In genomic region chr19:41299755-41300089, GRCh38 we compare ENCODE assay signal across 8 cellular contexts. TPM values are rescaled to one million over a fixed set of nuclear protein-coding genes. Genes with fewer than 3 reads are reported as not detected.
DNase-seq lines count a peak whose midpoint lies in the region; ATAC-seq lines count a peak whose summit lies in the region.

No MANE protein-coding gene starts in this region.

- ATAC-seq in Right ventricle myocardium superior (ENCODE audit: poor library complexity), result peak; percentile 70
- ATAC-seq in stimulated activated effector memory CD8-positive, alpha-beta T cell treated with anti-CD3 and anti-CD28 coated beads, Interleukin-12 subunit alpha, Interleukin-12 subunit beta, amount 100 ng/mL, for 72 hours, result no peak
- ATAC-seq in HG02798 (IDR thresholded peaks at IDR 0.05; ENCODE audit: poor library complexity, unreplicated experiment), result no peak

- H3K27ac Mint-ChIP-seq in activated T-helper 1 cell treated with anti-CD3 and anti-CD28 coated beads, Interleukin-12 subunit alpha, Interleukin-12 subunit beta, Interleukin-2, Interleukin-4 antibody, amounts not matched to agents 30 ng/mL and 10 ng/mL and 1 ng/mL, durations not matched to agents 14 hours and 24 hours and 36 hours, result peak overlapping the region; percentile 69
- H3K27ac Mint-ChIP-seq in stimulated activated effector memory CD8-positive, alpha-beta T cell treated with anti-CD3 and anti-CD28 coated beads, Interleukin-12 subunit alpha, Interleukin-12 subunit beta, amount 100 ng/mL, for 72 hours, result peak overlapping the region; percentile 99

- H3K4me3 Mint-ChIP-seq in activated T-helper 1 cell treated with anti-CD3 and anti-CD28 coated beads, Interleukin-12 subunit alpha, Interleukin-12 subunit beta, Interleukin-2, Interleukin-4 antibody, amounts not matched to agents 30 ng/mL and 10 ng/mL and 1 ng/mL, durations not matched to agents 14 hours and 24 hours and 36 hours, result no peak overlapping the region
- no peak overlapping the region for H3K4me3 Mint-ChIP-seq in stimulated activated effector memory CD8-positive, alpha-beta T cell treated with anti-CD3 and anti-CD28 coated beads, Interleukin-12 subunit alpha, Interleukin-12 subunit beta, amount 100 ng/mL, for 72 hours

- DNase-seq in DMS53 (lab: John Stamatoyannopoulos, UW) (peak; percentile 75), DMS53 treated with DMSO at 0.1 percent for 48 hours (lab: John Stamatoyannopoulos, UW; ENCODE audit: unreplicated experiment) (no peak), Right ventricle myocardium superior (peak; percentile 83), cerebellar nuclear complex (lab: John Stamatoyannopoulos, UW) (no peak), NCI-H1417 treated with DMSO at 0.1 percent for 48 hours (lab: John Stamatoyannopoulos, UW) (no peak)
- DNase-seq in activated T-helper 1 cell treated with anti-CD3 and anti-CD28 coated beads, Interleukin-12 subunit alpha, Interleukin-12 subunit beta, Interleukin-2, Interleukin-4 antibody, amounts not matched to agents 30 ng/mL and 10 ng/mL and 1 ng/mL, durations not matched to agents 14 hours and 24 hours and 36 hours (ENCODE audit: low spot score), result no peak
- no peak for DNase-seq in stimulated activated effector memory CD8-positive, alpha-beta T cell treated with anti-CD3 and anti-CD28 coated beads, Interleukin-12 subunit alpha, Interleukin-12 subunit beta, amount 100 ng/mL, for 72 hours (ENCODE audit: low spot score in 2 of 2)

- H3K4me1 Mint-ChIP-seq in activated T-helper 1 cell treated with anti-CD3 and anti-CD28 coated beads, Interleukin-12 subunit alpha, Interleukin-12 subunit beta, Interleukin-2, Interleukin-4 antibody, amounts not matched to agents 30 ng/mL and 10 ng/mL and 1 ng/mL, durations not matched to agents 14 hours and 24 hours and 36 hours (ENCODE audit: low read depth), result peaks cover 92% of the 10 kb centered on the region
- peaks cover 96% of the 10 kb centered on the region for H3K4me1 Mint-ChIP-seq in stimulated activated effector memory CD8-positive, alpha-beta T cell treated with anti-CD3 and anti-CD28 coated beads, Interleukin-12 subunit alpha, Interleukin-12 subunit beta, amount 100 ng/mL, for 72 hours

- no peaks in the 10 kb centered on the region for H3K27me3 Mint-ChIP-seq in activated T-helper 1 cell treated with anti-CD3 and anti-CD28 coated beads, Interleukin-12 subunit alpha, Interleukin-12 subunit beta, Interleukin-2, Interleukin-4 antibody, amounts not matched to agents 30 ng/mL and 10 ng/mL and 1 ng/mL, durations not matched to agents 14 hours and 24 hours and 36 hours (ENCODE audit: insufficient read depth)

- intact Hi-C loops in activated T-helper 1 cell treated with anti-CD3 and anti-CD28 coated beads, Interleukin-12 subunit alpha, Interleukin-12 subunit beta, Interleukin-2, Interleukin-4 antibody, amounts not matched to agents 30 ng/mL and 10 ng/mL and 1 ng/mL, durations not matched to agents 14 hours and 24 hours and 36 hours (cut with micrococcal nuclease), result no loop called here
- intact Hi-C loops in Right ventricle myocardium superior (cut with DNase I), result loop anchor here (5.0 kb wide), 1 partner anchor 37 kb away; the partner anchor contains the start of gene HNRNPUL1

- H3K36me3 Mint-ChIP-seq in activated T-helper 1 cell treated with anti-CD3 and anti-CD28 coated beads, Interleukin-12 subunit alpha, Interleukin-12 subunit beta, Interleukin-2, Interleukin-4 antibody, amounts not matched to agents 30 ng/mL and 10 ng/mL and 1 ng/mL, durations not matched to agents 14 hours and 24 hours and 36 hours (ENCODE audit: low read depth), result peaks cover 70% of the 10 kb centered on the region
- peaks cover 100% of the 10 kb centered on the region for H3K36me3 Mint-ChIP-seq in stimulated activated effector memory CD8-positive, alpha-beta T cell treated with anti-CD3 and anti-CD28 coated beads, Interleukin-12 subunit alpha, Interleukin-12 subunit beta, amount 100 ng/mL, for 72 hours

- no peaks in the 10 kb centered on the region for H3K9me3 Mint-ChIP-seq in activated T-helper 1 cell treated with anti-CD3 and anti-CD28 coated beads, Interleukin-12 subunit alpha, Interleukin-12 subunit beta, Interleukin-2, Interleukin-4 antibody, amounts not matched to agents 30 ng/mL and 10 ng/mL and 1 ng/mL, durations not matched to agents 14 hours and 24 hours and 36 hours
- no peaks in the 10 kb centered on the region for H3K9me3 Mint-ChIP-seq in stimulated activated effector memory CD8-positive, alpha-beta T cell treated with anti-CD3 and anti-CD28 coated beads, Interleukin-12 subunit alpha, Interleukin-12 subunit beta, amount 100 ng/mL, for 72 hours

RNA-seq across cellular contexts. Expression of gene CCDC97, which starts 10.2 kb away (rescaled TPM):
- 35.3 and 36.1 TPM in 2 replicates for total RNA-seq in activated T-helper 1 cell treated with anti-CD3 and anti-CD28 coated beads, Interleukin-12 subunit alpha, Interleukin-12 subunit beta, Interleukin-2, Interleukin-4 antibody, amounts not matched to agents 30 ng/mL and 10 ng/mL and 1 ng/mL, durations not matched to agents 14 hours and 24 hours and 36 hours
- 14.3 TPM for total RNA-seq in Right ventricle myocardium superior

RNA-seq across cellular contexts. Expression of gene HNRNPUL1, which starts 35.5 kb away (rescaled TPM):
- total RNA-seq in activated T-helper 1 cell treated with anti-CD3 and anti-CD28 coated beads, Interleukin-12 subunit alpha, Interleukin-12 subunit beta, Interleukin-2, Interleukin-4 antibody, amounts not matched to agents 30 ng/mL and 10 ng/mL and 1 ng/mL, durations not matched to agents 14 hours and 24 hours and 36 hours, result 254 and 264 TPM in 2 replicates
- 114 TPM for total RNA-seq in Right ventricle myocardium superior

RNA-seq across cellular contexts. Expression of gene TGFB1, which starts 54.0 kb away (rescaled TPM):
- 108 and 112 TPM in 2 replicates for total RNA-seq in activated T-helper 1 cell treated with anti-CD3 and anti-CD28 coated beads, Interleukin-12 subunit alpha, Interleukin-12 subunit beta, Interleukin-2, Interleukin-4 antibody, amounts not matched to agents 30 ng/mL and 10 ng/mL and 1 ng/mL, durations not matched to agents 14 hours and 24 hours and 36 hours
- total RNA-seq in Right ventricle myocardium superior, result 13.1 TPM

Comparison
In these comparisons a context has a peak if more than half of its experiments do, and no peak if none do; other contexts are left out.
1. DNase-seq: peak in DMS53 (single experiment) and Right ventricle myocardium superior (single experiment); none in DMS53 treated with DMSO at 0.1 percent for 48 hours (single experiment), activated T-helper 1 cell treated with anti-CD3 and anti-CD28 coated beads, Interleukin-12 subunit alpha, Interleukin-12 subunit beta, Interleukin-2, Interleukin-4 antibody, amounts not matched to agents 30 ng/mL and 10 ng/mL and 1 ng/mL, durations not matched to agents 14 hours and 24 hours and 36 hours (single experiment), stimulated activated effector memory CD8-positive, alpha-beta T cell treated with anti-CD3 and anti-CD28 coated beads, Interleukin-12 subunit alpha, Interleukin-12 subunit beta, amount 100 ng/mL, for 72 hours (0 of 2), cerebellar nuclear complex (0 of 2) and NCI-H1417 treated with DMSO at 0.1 percent for 48 hours (single experiment).